1 cellular context compared by ENCODE assay signal in genomic region chr1:3455630-3456448, GRCh38.
TF ChIP-seq lines count a peak whose summit lies in the region.

No MANE protein-coding gene starts in this region.

TF ChIP-seq in H1, 55 proteins besides CTCF, POLR2A, EP300 and RAD21:
- TF ChIP-seq KDM1A (IDR thresholded peaks at IDR 0.05; ENCODE audit: borderline replicate concordance, low read length), result peak; percentile 3; the same call in 1 of the 2 replicates
- TF ChIP-seq CREB1 (IDR thresholded peaks at IDR 0.05), result no peak
